In the genomic region with DNA sequence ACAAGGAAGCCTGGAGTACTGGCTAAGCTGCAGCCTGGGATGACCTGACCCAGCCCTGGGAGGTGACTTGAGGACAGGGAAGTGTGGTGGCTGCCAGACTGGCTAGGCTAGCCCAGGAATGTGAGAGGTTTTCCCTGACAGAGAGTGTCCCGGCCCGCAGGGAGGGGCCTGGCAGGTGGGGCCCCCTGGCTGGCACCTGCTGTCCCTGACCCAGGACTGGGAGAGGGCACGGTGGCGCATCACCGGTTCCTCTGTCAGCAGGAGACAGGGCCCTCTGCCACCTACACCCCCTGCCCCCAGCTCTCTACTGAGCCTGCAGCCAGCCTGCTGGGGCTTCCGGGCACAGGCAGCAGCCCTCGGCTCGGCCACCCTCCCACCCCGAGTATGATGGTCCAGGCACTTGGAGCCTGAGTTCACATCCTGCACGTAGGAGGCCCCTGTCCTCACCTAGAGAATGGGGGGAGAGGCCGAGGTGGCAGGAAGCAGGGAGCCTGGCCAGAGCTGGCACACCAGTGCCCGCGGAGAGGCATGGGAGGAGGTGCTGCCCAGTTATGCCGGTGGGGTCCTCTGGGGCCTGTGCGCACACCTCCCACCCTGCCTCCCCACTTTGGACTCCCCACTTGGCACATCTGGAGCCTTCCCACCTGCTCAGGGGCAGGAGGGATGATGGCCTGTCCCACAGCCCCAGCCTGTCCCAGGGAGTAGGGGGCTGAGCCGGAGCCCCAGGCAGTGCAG, we compare ENCODE assay signal across 10 cellular contexts. TPM values are rescaled to one million over a fixed set of nuclear protein-coding genes. Genes with fewer than 3 reads are reported as not detected.
DNase-seq lines count a peak whose midpoint lies in the region; ATAC-seq and TF ChIP-seq lines count a peak whose summit lies in the region.
"Had no signal": no experiment of that assay in that cellular context is flagged by ENCODE, and none has a peak within 500 bp of the region (broad histone marks: within the 10 kb centered on the region; RNA-seq: fewer than 3 reads in every experiment).

No MANE protein-coding gene starts in this region.

- CTCF ChIA-PET in activated CD4-positive, alpha-beta T cell treated with anti-CD3 and anti-CD28 coated beads for 36 hours (lab: Charles Lee), result interaction anchor here (0.7 kb wide), 1 partner anchor 35 kb away, joined by 3 read pairs; no protein-coding TSS in a partner anchor
- CTCF ChIA-PET in WTC11 (lab: Charles Lee), result interaction anchor here (1.1 kb wide), 1 partner anchor 119 kb away, joined by 4 read pairs; no protein-coding TSS in a partner anchor

- intact Hi-C loops in activated CD4-positive, alpha-beta T cell treated with anti-CD3 and anti-CD28 coated beads for 36 hours (cut with DNase I, micrococcal nuclease), result no loop called here

- H3K27ac Mint-ChIP-seq in activated CD4-positive, alpha-beta T cell treated with anti-CD3 and anti-CD28 coated beads for 36 hours, result no peak overlapping the region
- no peak overlapping the region for H3K27ac Mint-ChIP-seq in WTC11
- H3K27ac Mint-ChIP-seq in stimulated activated memory B cell treated with anti-CD40 and anti-IgM and Interleukin-4, amounts not matched to agents 10 μg/mL and 1 μg/mL and 100 μg/mL, for 72 hours, result no peak overlapping the region

- no peaks in the 10 kb centered on the region for H3K36me3 Mint-ChIP-seq in activated CD4-positive, alpha-beta T cell treated with anti-CD3 and anti-CD28 coated beads for 36 hours (ENCODE audit: low read depth)
- H3K36me3 Mint-ChIP-seq in WTC11, result no peaks in the 10 kb centered on the region
- H3K36me3 Mint-ChIP-seq in stimulated activated memory B cell treated with anti-CD40 and anti-IgM and Interleukin-4, amounts not matched to agents 10 μg/mL and 1 μg/mL and 100 μg/mL, for 72 hours, result no peaks in the 10 kb centered on the region

- H3K4me1 Mint-ChIP-seq in activated CD4-positive, alpha-beta T cell treated with anti-CD3 and anti-CD28 coated beads for 36 hours, result peaks cover 4% of the 10 kb centered on the region
- H3K4me1 Mint-ChIP-seq in WTC11, result peaks cover 6% of the 10 kb centered on the region; the same call in 1 of the 2 replicates
- peaks cover 20% of the 10 kb centered on the region for H3K4me1 Mint-ChIP-seq in stimulated activated memory B cell treated with anti-CD40 and anti-IgM and Interleukin-4, amounts not matched to agents 10 μg/mL and 1 μg/mL and 100 μg/mL, for 72 hours

- TF ChIP-seq CTCF in WTC11 (IDR thresholded peaks at IDR 0.05), result no peak

- peak overlapping the region; percentile 77 for H3K4me3 Mint-ChIP-seq in activated CD4-positive, alpha-beta T cell treated with anti-CD3 and anti-CD28 coated beads for 36 hours
- H3K4me3 Mint-ChIP-seq in WTC11, result peak overlapping the region; percentile 80
- H3K4me3 Mint-ChIP-seq in stimulated activated memory B cell treated with anti-CD40 and anti-IgM and Interleukin-4, amounts not matched to agents 10 μg/mL and 1 μg/mL and 100 μg/mL, for 72 hours, result peak overlapping the region; percentile 29

- no peak for ATAC-seq in activated CD4-positive, alpha-beta T cell treated with anti-CD3 and anti-CD28 coated beads for 36 hours
- ATAC-seq in WTC11 (no peak), HG03571 (IDR thresholded peaks at IDR 0.05; ENCODE audit: unreplicated experiment) (no peak)
- no peak for ATAC-seq in stimulated activated memory B cell treated with anti-CD40 and anti-IgM and Interleukin-4, amounts not matched to agents 10 μg/mL and 1 μg/mL and 100 μg/mL, for 72 hours

- H3K27me3 Mint-ChIP-seq in activated CD4-positive, alpha-beta T cell treated with anti-CD3 and anti-CD28 coated beads for 36 hours, result peaks cover 4% of the 10 kb centered on the region
- H3K27me3 Mint-ChIP-seq in WTC11 (ENCODE audit: low read depth), result no peaks in the 10 kb centered on the region
- peaks cover 23% of the 10 kb centered on the region for H3K27me3 Mint-ChIP-seq in stimulated activated memory B cell treated with anti-CD40 and anti-IgM and Interleukin-4, amounts not matched to agents 10 μg/mL and 1 μg/mL and 100 μg/mL, for 72 hours

- no peaks in the 10 kb centered on the region for H3K9me3 Mint-ChIP-seq in activated CD4-positive, alpha-beta T cell treated with anti-CD3 and anti-CD28 coated beads for 36 hours (ENCODE audit: low read depth)
- no peaks in the 10 kb centered on the region for H3K9me3 Mint-ChIP-seq in WTC11
- H3K9me3 Mint-ChIP-seq in stimulated activated memory B cell treated with anti-CD40 and anti-IgM and Interleukin-4, amounts not matched to agents 10 μg/mL and 1 μg/mL and 100 μg/mL, for 72 hours, result no peaks in the 10 kb centered on the region

- DNase-seq in activated CD4-positive, alpha-beta T cell treated with anti-CD3 and anti-CD28 coated beads for 36 hours, result no peak
- DNase-seq in activated CD4-positive, alpha-beta T cell treated with anti-CD3 and anti-CD28 coated beads, Interleukin-2, amount 50 U/mL, for 48 hours, result no peak
- DNase-seq in WTC11 (ENCODE audit: low spot score), result no peak
- DNase-seq in kidney tubule cell (ENCODE audit: low spot score), result peak; percentile 59
- DNase-seq in cerebellum (ENCODE audit: low spot score), result no peak
- no peak for DNase-seq in superior temporal gyrus (ENCODE audit: extremely low spot score)
- DNase-seq: NCI-H1417 treated with DMSO at 0.1 percent for 48 hours, retina had no signal

- POLR2A ChIA-PET in activated CD4-positive, alpha-beta T cell treated with anti-CD3 and anti-CD28 coated beads for 36 hours (lab: Charles Lee), result no interaction called here
- POLR2A ChIA-PET in WTC11 (lab: Charles Lee), result no interaction called here

TF ChIP-seq in WTC11, 78 proteins besides CTCF, POLR2A, EP300 and RAD21:
- no peak for TF ChIP-seq GTF2I (CRISPR knock-in tag; conservative IDR thresholded peaks at IDR 0.05)
- TF ChIP-seq, protein P1, sequence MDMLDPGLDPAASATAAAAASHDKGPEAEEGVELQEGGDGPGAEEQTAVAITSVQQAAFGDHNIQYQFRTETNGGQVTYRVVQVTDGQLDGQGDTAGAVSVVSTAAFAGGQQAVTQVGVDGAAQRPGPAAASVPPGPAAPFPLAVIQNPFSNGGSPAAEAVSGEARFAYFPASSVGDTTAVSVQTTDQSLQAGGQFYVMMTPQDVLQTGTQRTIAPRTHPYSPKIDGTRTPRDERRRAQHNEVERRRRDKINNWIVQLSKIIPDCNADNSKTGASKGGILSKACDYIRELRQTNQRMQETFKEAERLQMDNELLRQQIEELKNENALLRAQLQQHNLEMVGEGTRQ (CRISPR knock-in tag; IDR thresholded peaks at IDR 0.05), result no peak

RNA-seq across cellular contexts. Expression of a gene that starts 0.5 kb away (rescaled TPM):
- 1 to 10 TPM; 2.3 to 2.4 TPM for total RNA-seq in activated CD4-positive, alpha-beta T cell treated with anti-CD3 and anti-CD28 coated beads for 36 hours
- total RNA-seq in WTC11 (2021) (5.1 to 5.4 TPM (median 5.1 TPM) in 3 replicates), cerebellum (2.6 TPM)

RNA-seq across cellular contexts. Expression of a gene that starts 32.9 kb away (rescaled TPM):
- 100 to 1,000 TPM; 517 to 598 TPM for total RNA-seq in activated CD4-positive, alpha-beta T cell treated with anti-CD3 and anti-CD28 coated beads for 36 hours
- total RNA-seq in WTC11 (2021), result 769 to 823 TPM (median 815 TPM) in 3 replicates
- total RNA-seq in cerebellum, result 74.1 TPM

RNA-seq across cellular contexts. Expression of a gene that starts 37.2 kb away (rescaled TPM):
- 10 to 100 TPM; 24.0 to 26.2 TPM for total RNA-seq in activated CD4-positive, alpha-beta T cell treated with anti-CD3 and anti-CD28 coated beads for 36 hours
- total RNA-seq in WTC11 (2021) (24.8 to 27.8 TPM (median 27.2 TPM) in 3 replicates), cerebellum (21.1 TPM)

RNA-seq across cellular contexts. Expression of a gene that starts 57.6 kb away (rescaled TPM):
- total RNA-seq in activated CD4-positive, alpha-beta T cell treated with anti-CD3 and anti-CD28 coated beads for 36 hours, result 100 to 1,000 TPM; 268 to 269 TPM
- total RNA-seq in WTC11 (2021), result 252 to 267 TPM (median 267 TPM) in 3 replicates
- 98.8 TPM for total RNA-seq in cerebellum

Comparison
In these comparisons a context has a peak if more than half of its experiments do, and no peak if none do; other contexts are left out.
1. H3K4me3 Mint-ChIP-seq: peak in every context shown above with its lines; median percentile 80 in WTC11; 77 in activated CD4-positive, alpha-beta T cell treated with anti-CD3 and anti-CD28 coated beads for 36 hours; 29 in stimulated activated memory B cell treated with anti-CD40 and anti-IgM and Interleukin-4, amounts not matched to agents 10 μg/mL and 1 μg/mL and 100 μg/mL, for 72 hours.